ENCODE assay signal across 10 cellular contexts in genomic region chr19:41861846-41862245, GRCh38. TPM values are rescaled to one million over a fixed set of nuclear protein-coding genes. Genes with fewer than 3 reads are reported as not detected.
DNase-seq lines count a peak whose midpoint lies in the region; ATAC-seq and TF ChIP-seq lines count a peak whose summit lies in the region.
"Had no signal": no experiment of that assay in that cellular context is flagged by ENCODE, and none has a peak within 500 bp of the region (broad histone marks: within the 10 kb centered on the region; RNA-seq: fewer than 3 reads in every experiment).

No MANE protein-coding gene starts in this region.

- peak overlapping the region; percentile 81 for H3K4me3 Mint-ChIP-seq in endodermal cell

- H4K8ac ChIP-seq in trophoblast cell (ENCODE audit: low read depth, low read length), result no peak overlapping the region

- H2BK12ac ChIP-seq in trophoblast cell (ENCODE audit: low read length), result no peak overlapping the region

- CTCF ChIA-PET in Panc1 (lab: Charles Lee), result interaction anchor here (0.7 kb wide), 1 partner anchor 135 kb away, joined by 7 read pairs; no protein-coding TSS in a partner anchor

- H3K79me2 ChIP-seq in trophoblast cell (ENCODE audit: control insufficient read depth, insufficient read depth, low read length, poor library complexity), result peaks cover 20% of the 10 kb centered on the region

- H3K9me3 ChIP-seq in Panc1 (ENCODE audit: control insufficient read depth, insufficient read depth, low read depth, low read length) (no peaks in the 10 kb centered on the region), endodermal cell (ENCODE audit: control insufficient read depth, low read length) (no peaks in the 10 kb centered on the region), trophoblast cell (ENCODE audit: insufficient read depth, low read depth, low read length) (no peaks in the 10 kb centered on the region)

- BruUV-seq in Panc1 (replicated peaks; lab: Mats Ljungman, UMichigan), result no TSS peak

- intact Hi-C loops in Panc1 (cut with micrococcal nuclease; ENCODE audit: unreplicated experiment), result no loop called here

- in situ Hi-C loops in Panc1 (cut with HindIII; ENCODE audit: low pct_unique_long_range_greater_than_20kb, low sequenced_read_pairs), result no loop called here

- no peak overlapping the region for H2BK120ac ChIP-seq in trophoblast cell (ENCODE audit: insufficient read depth, low read length, poor library complexity)

- H3K27ac ChIP-seq in Panc1 (ENCODE audit: low read length) (peak overlapping the region; percentile 94), endodermal cell (ENCODE audit: low read depth, low read length) (no peak overlapping the region), trophoblast cell (ENCODE audit: low read depth, low read length) (no peak overlapping the region)

- no peak overlapping the region for H4K91ac ChIP-seq in trophoblast cell (ENCODE audit: low read depth, low read length)

- POLR2A ChIA-PET in Panc1 (lab: Charles Lee), result no interaction called here

- H3K9me3 Mint-ChIP-seq in endodermal cell, result no peaks in the 10 kb centered on the region

- H2AK5ac ChIP-seq in trophoblast cell (ENCODE audit: low read length), result no peak overlapping the region

- TF ChIP-seq CTCF in GM12875 (IDR thresholded peaks at IDR 0.05; ENCODE audit: borderline replicate concordance, insufficient read depth, low read depth, low read length) (no peak), Panc1 (IDR thresholded peaks at IDR 0.05) (no peak), endodermal cell (conservative IDR thresholded peaks at IDR 0.05) (no peak)

- H3K4me1 Mint-ChIP-seq in endodermal cell, result peaks cover 29% of the 10 kb centered on the region

- WGBS in endodermal cell (ENCODE audit: insufficient coverage in 1 of 2, insufficient read length in 1 of 2), 2 experiments, result 98 to 99% methylated on average over 7 to 9 of the region's 9 CpGs
- no CpG with 5 or more reads among the region's 9 CpGs for WGBS in trophoblast cell (ENCODE audit: extremely low coverage, insufficient coverage, insufficient read length)

- peak overlapping the region; percentile 66 for H3K4ac ChIP-seq in trophoblast cell (ENCODE audit: low read depth, low read length)

- no peak overlapping the region for H2BK5ac ChIP-seq in trophoblast cell (ENCODE audit: low read depth, low read length, poor library complexity)

- H3K36me3 Mint-ChIP-seq in endodermal cell (ENCODE audit: low read depth), result peaks cover 57% of the 10 kb centered on the region

- H3K27me3 ChIP-seq in Panc1 (ENCODE audit: control insufficient read depth, insufficient read depth, low read length), result no peaks in the 10 kb centered on the region
- no peaks in the 10 kb centered on the region for H3K27me3 ChIP-seq in endodermal cell (ENCODE audit: control insufficient read depth, insufficient read depth, low read length, poor library complexity, severe bottlenecking)
- no peaks in the 10 kb centered on the region for H3K27me3 ChIP-seq in trophoblast cell (ENCODE audit: insufficient read depth, low read length)

- H3K9ac ChIP-seq in endodermal cell (ENCODE audit: extremely low read depth, low read length, poor library complexity, severe bottlenecking), result peak overlapping the region; percentile 99
- H3K9ac ChIP-seq in trophoblast cell (ENCODE audit: low read length), result no peak overlapping the region

- peak overlapping the region; percentile 97 for H3K27ac Mint-ChIP-seq in endodermal cell

- H3K36me3 ChIP-seq in Panc1 (ENCODE audit: control insufficient read depth, insufficient read depth, low read length) (peaks cover 30% of the 10 kb centered on the region), endodermal cell (ENCODE audit: control insufficient read depth, insufficient read depth, low read length) (peaks cover 57% of the 10 kb centered on the region), trophoblast cell (ENCODE audit: control insufficient read depth in 1 of 2, insufficient read depth in 2 of 2, low read length in 2 of 2) (peaks cover 49 to 56% of the 10 kb centered on the region in 2 experiments)

- peak overlapping the region; percentile 69 for H3K4me2 ChIP-seq in trophoblast cell (ENCODE audit: low read length)

- ATAC-seq in Panc1 (no peak), HG03469 (IDR thresholded peaks at IDR 0.05; ENCODE audit: unreplicated experiment) (no peak)

- no peak overlapping the region for H3K14ac ChIP-seq in trophoblast cell (ENCODE audit: low read length)

- H3K4me1 ChIP-seq in Panc1 (ENCODE audit: control insufficient read depth, insufficient read depth, low read length), result peaks cover 28% of the 10 kb centered on the region
- peaks cover 28% of the 10 kb centered on the region for H3K4me1 ChIP-seq in endodermal cell (ENCODE audit: control insufficient read depth, insufficient read depth, low read length)
- peaks cover 6 to 11% of the 10 kb centered on the region in 2 experiments for H3K4me1 ChIP-seq in trophoblast cell (ENCODE audit: control insufficient read depth in 1 of 2, insufficient read depth in 2 of 2, low read length in 2 of 2)

- H2AFZ ChIP-seq in trophoblast cell (ENCODE audit: insufficient read depth, low read length, poor library complexity), result no peak overlapping the region

- H3K27me3 Mint-ChIP-seq in endodermal cell (ENCODE audit: insufficient read depth), result peaks cover 4% of the 10 kb centered on the region

- H3K79me1 ChIP-seq in trophoblast cell (ENCODE audit: low read length), result peaks cover 12% of the 10 kb centered on the region

- no peak overlapping the region for H3K18ac ChIP-seq in trophoblast cell (ENCODE audit: low read length)

- H3K4me3 ChIP-seq in GM12875 (ENCODE audit: low read depth, low read length), result peak overlapping the region; percentile 92
- H3K4me3 ChIP-seq in Panc1 (ENCODE audit: low read depth in 2 of 2, low read length in 2 of 2), result peak overlapping the region; percentile 94
- peak overlapping the region; percentile 98 for H3K4me3 ChIP-seq in endodermal cell (ENCODE audit: low read length)
- H3K4me3 ChIP-seq in trophoblast cell (ENCODE audit: low read depth, low read length), result no peak overlapping the region

- no peak overlapping the region for H3K23ac ChIP-seq in trophoblast cell (ENCODE audit: low read length)

- DNase-seq in Panc1 (ENCODE audit: low read depth, low spot score) (no peak), endodermal cell (no peak), trophoblast cell (no peak), middle frontal gyrus (ENCODE audit: extremely low spot score, low spot score) (no peak), NOMO-1 (lab: John Stamatoyannopoulos, UW; ENCODE audit: unreplicated experiment in 2 of 2) (no peak), SHP77 treated with DMSO at 0.1 percent for 48 hours (lab: John Stamatoyannopoulos, UW) (no peak)
- DNase-seq: head of caudate nucleus, NCI-H345 had no signal

- H4K12ac ChIP-seq in trophoblast cell (ENCODE audit: low read depth, low read length), result no peak overlapping the region

RNA-seq across cellular contexts. Expression of gene RPS19, which starts 1.8 kb away (rescaled TPM):
- total RNA-seq in Panc1 (2021; ENCODE audit: unreplicated experiment) (1,349 TPM), endodermal cell (1,000 to 10,000 TPM; 2,321 to 2,418 TPM)
- polyA plus RNA-seq in Panc1 (2012; ENCODE audit: insufficient read length), result 1,726 TPM
- 4,136 TPM for polyA plus RNA-seq in endodermal cell (2013, experiment 1 of 2)
- polyA plus RNA-seq in endodermal cell (2013, experiment 2 of 2), result 3,965 TPM
- 2,902 and 2,904 TPM in 2 replicates for polyA plus RNA-seq in trophoblast cell (2013)

RNA-seq across cellular contexts. Expression of gene CD79A, which starts 15.2 kb away (rescaled TPM):
- total RNA-seq in Panc1 (2021; ENCODE audit: unreplicated experiment) (0.59 TPM), endodermal cell (not detected)
- 0.74 TPM for polyA plus RNA-seq in Panc1 (2012; ENCODE audit: insufficient read length)
- 0.43 TPM for polyA plus RNA-seq in endodermal cell (2013, experiment 1 of 2)
- 0.58 TPM for polyA plus RNA-seq in endodermal cell (2013, experiment 2 of 2)
- 0.17 and 0.31 TPM in 2 replicates for polyA plus RNA-seq in trophoblast cell (2013)

RNA-seq across cellular contexts. Expression of gene DMRTC2, which starts 17.0 kb away (rescaled TPM):
- total RNA-seq in Panc1 (2021; ENCODE audit: unreplicated experiment), result not detected
- not detected for polyA plus RNA-seq in Panc1 (2012; ENCODE audit: insufficient read length)
- not detected for total RNA-seq in endodermal cell
- polyA plus RNA-seq in endodermal cell (2013, experiment 1 of 2), result not detected
- polyA plus RNA-seq in endodermal cell (2013, experiment 2 of 2), result not detected
- polyA plus RNA-seq in trophoblast cell (2013), result not detected in 2 replicates

RNA-seq across cellular contexts. Expression of gene LYPD4, which starts 17.4 kb away (rescaled TPM):
- total RNA-seq in Panc1 (2021; ENCODE audit: unreplicated experiment), result not detected
- polyA plus RNA-seq in Panc1 (2012; ENCODE audit: insufficient read length), result not detected
- not detected for total RNA-seq in endodermal cell
- not detected for polyA plus RNA-seq in endodermal cell (2013, experiment 1 of 2)
- polyA plus RNA-seq in endodermal cell (2013, experiment 2 of 2), result not detected
- not detected in 2 replicates for polyA plus RNA-seq in trophoblast cell (2013)

RNA-seq across cellular contexts. Expression of gene ARHGEF1, which starts 21.1 kb away (rescaled TPM):
- total RNA-seq in Panc1 (2021; ENCODE audit: unreplicated experiment) (69.5 TPM), endodermal cell (100 to 1,000 TPM in 1 of 2 donors, 10 to 100 TPM in 1; 89.9 to 116 TPM)
- polyA plus RNA-seq in Panc1 (2012; ENCODE audit: insufficient read length), result 106 TPM
- 48.7 TPM for polyA plus RNA-seq in endodermal cell (2013, experiment 1 of 2)
- polyA plus RNA-seq in endodermal cell (2013, experiment 2 of 2), result 35.1 TPM
- polyA plus RNA-seq in trophoblast cell (2013), result 65.5 and 67.8 TPM in 2 replicates
